8 cellular contexts compared by ENCODE assay signal in the genomic region with DNA sequence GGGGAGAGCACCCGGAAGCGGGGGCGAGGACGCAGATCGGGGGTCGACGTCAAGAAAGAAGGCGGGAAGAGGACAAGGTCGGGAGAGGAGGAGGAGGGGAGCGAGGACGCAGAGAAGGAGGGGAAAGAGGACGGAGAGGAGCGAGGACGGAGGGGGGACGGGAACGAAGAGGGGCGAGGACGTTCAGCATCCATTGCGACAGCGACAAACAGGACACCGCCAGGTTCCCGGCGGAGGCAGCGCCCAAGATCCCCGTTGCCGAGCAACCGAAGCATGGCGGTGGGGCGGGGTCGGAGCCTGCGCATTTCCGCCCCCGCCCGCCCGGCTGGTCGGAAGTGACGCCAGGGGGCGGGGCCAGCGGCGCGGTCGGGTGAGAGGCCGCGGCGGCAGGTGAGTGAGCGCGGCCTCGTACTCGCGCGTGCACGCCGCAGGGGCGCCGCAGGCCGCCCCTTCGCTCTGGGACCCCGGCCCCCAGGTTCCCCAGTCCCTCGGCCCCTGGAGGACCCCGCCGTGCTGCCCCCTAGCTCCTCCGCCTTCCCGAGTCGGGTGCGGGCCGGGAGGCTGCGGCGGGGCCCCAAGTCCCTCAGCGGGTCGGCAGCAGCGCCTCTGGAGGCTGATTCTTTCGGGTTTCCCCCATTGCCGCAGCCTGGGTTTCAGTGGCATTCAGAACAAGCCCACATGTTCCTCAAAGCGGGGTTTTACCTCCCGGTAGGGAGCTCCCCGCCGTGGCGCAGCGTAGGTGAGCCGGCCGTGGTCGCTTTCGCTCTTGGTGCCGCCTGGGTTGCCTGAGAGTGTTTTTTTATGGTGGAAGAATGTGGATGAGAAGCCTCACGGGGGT. TPM values are rescaled to one million over a fixed set of nuclear protein-coding genes. Genes with fewer than 3 reads are reported as not detected.
DNase-seq lines count a peak whose midpoint lies in the region; ATAC-seq and TF ChIP-seq lines count a peak whose summit lies in the region.

A gene with protein sequence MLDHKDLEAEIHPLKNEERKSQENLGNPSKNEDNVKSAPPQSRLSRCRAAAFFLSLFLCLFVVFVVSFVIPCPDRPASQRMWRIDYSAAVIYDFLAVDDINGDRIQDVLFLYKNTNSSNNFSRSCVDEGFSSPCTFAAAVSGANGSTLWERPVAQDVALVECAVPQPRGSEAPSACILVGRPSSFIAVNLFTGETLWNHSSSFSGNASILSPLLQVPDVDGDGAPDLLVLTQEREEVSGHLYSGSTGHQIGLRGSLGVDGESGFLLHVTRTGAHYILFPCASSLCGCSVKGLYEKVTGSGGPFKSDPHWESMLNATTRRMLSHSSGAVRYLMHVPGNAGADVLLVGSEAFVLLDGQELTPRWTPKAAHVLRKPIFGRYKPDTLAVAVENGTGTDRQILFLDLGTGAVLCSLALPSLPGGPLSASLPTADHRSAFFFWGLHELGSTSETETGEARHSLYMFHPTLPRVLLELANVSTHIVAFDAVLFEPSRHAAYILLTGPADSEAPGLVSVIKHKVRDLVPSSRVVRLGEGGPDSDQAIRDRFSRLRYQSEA (plus strand): TSS at position 354 of the 838 bp plus-strand sequence. CDS start 19,593 bp downstream, outside the sequence.

- H3K27me3 ChIP-seq in mononuclear cell (ENCODE audit: insufficient read depth, low read length): no peaks in the 10 kb centered on the region

- peak within 1 kb of the TSS; percentile 73 for H3K4me2 ChIP-seq in OCI-LY7 (ENCODE audit: low read length)

- peaks cover 4% of the 10 kb centered on the region; the same call in 1 of the 2 replicates for H3K79me2 ChIP-seq in OCI-LY7 (ENCODE audit: insufficient read depth, low read depth, low read length)

- peak; percentile 88 for ATAC-seq in GM21529 (IDR thresholded peaks at IDR 0.05; ENCODE audit: unreplicated experiment)

- peak within 1 kb of the TSS; percentile 96 to 98 (median 96) for H3K4me3 Mint-ChIP-seq in IgD-negative memory B cell

- no peaks in the 10 kb centered on the region for H3K9me2 ChIP-seq in OCI-LY7 (ENCODE audit: insufficient read depth, low read length)

- H3K4me3 ChIP-seq in OCI-LY7 (ENCODE audit: low read depth, low read length, poor library complexity, severe bottlenecking) (peak within 1 kb of the TSS; percentile 77), epithelial cell of esophagus (ENCODE audit: low read length) (peak within 1 kb of the TSS; percentile 93), mononuclear cell (ENCODE audit: low read length) (peak within 1 kb of the TSS; percentile 56)

- H3K27ac Mint-ChIP-seq in IgD-negative memory B cell: peak within 1 kb of the TSS; percentile 96 to 99 (median 98)

- peak; percentile 79 for TF ChIP-seq CTCF in OCI-LY7 (conservative IDR thresholded peaks at IDR 0.05; ENCODE audit: low read length)
- peak; percentile 39 for TF ChIP-seq CTCF in epithelial cell of esophagus (IDR thresholded peaks at IDR 0.05; ENCODE audit: insufficient read depth, low read depth, low read length, missing control alignments)

- H3K36me3 Mint-ChIP-seq in IgD-negative memory B cell: peaks cover under 1% of the 10 kb centered on the region

- peak within 1 kb of the TSS; percentile 82 for H3K27ac ChIP-seq in OCI-LY7 (ENCODE audit: low read depth, low read length, poor library complexity, severe bottlenecking)

- BruUV-seq in OCI-LY7 (replicated peaks; lab: Mats Ljungman, UMichigan): no TSS peak

- POLR2A ChIA-PET in OCI-LY7 (lab: Charles Lee): interaction anchor here (0.5 to 1.3 kb wide), 3 partner anchors 9 to 116 kb away, joined by 3 read pairs; no protein-coding TSS in a partner anchor

- peak within 1 kb of the TSS; percentile 47 for H2AFZ ChIP-seq in OCI-LY7 (ENCODE audit: low read length)

- H3K36me3 ChIP-seq in OCI-LY7 (ENCODE audit: insufficient read depth, low read length): no peaks in the 10 kb centered on the region

- intact Hi-C loops in OCI-LY7 (cut with micrococcal nuclease; ENCODE audit: unreplicated experiment): loop anchor here (2.0 kb wide), 1 partner anchor 118 kb away; a partner anchor contains a TSS

- H3K27me3 Mint-ChIP-seq in IgD-negative memory B cell: no peaks in the 10 kb centered on the region

- no peaks in the 10 kb centered on the region for H3K9me3 Mint-ChIP-seq in IgD-negative memory B cell

- H3K4me1 Mint-ChIP-seq in IgD-negative memory B cell: peaks cover 8 to 10% (median 9%) of the 10 kb centered on the region in 3 donors

- CTCF ChIA-PET in OCI-LY7 (lab: Charles Lee; ENCODE audit: unreplicated experiment): interaction anchor here (0.6 to 1.0 kb wide), 2 partner anchors 29 to 118 kb away, joined by 3 read pairs; a partner anchor contains a TSS

- DNase-seq in DMS153 treated with DMSO at 0.1 percent for 48 hours (lab: John Stamatoyannopoulos, UW; ENCODE audit: unreplicated experiment): peak; percentile 83
- DNase-seq in OCI-LY7 (ENCODE audit: low spot score): peak; percentile 97
- peak; percentile 97 for DNase-seq in activated T-cell treated with anti-CD3 and anti-CD28 coated beads for 1 hour (ENCODE audit: low read depth)
- DNase-seq in epithelial cell of esophagus (ENCODE audit: low read depth): peak; percentile 93
- peak; percentile 87 to 89 for DNase-seq in stimulated activated CD8-positive, alpha-beta memory T cell treated with anti-CD3 and anti-CD28 coated beads, Interleukin-4, amount 100 ng/mL, for 1 hour (ENCODE audit: low read depth in 2 of 2, low spot score in 1 of 2)

- H3K4me1 ChIP-seq in OCI-LY7 (ENCODE audit: insufficient read depth, low read length, poor library complexity, severe bottlenecking): peaks cover 18% of the 10 kb centered on the region
- H3K4me1 ChIP-seq in mononuclear cell (ENCODE audit: insufficient read depth, low read length): peaks cover 25% of the 10 kb centered on the region

- H4K20me1 ChIP-seq in OCI-LY7 (ENCODE audit: insufficient read depth, low read length): no peaks in the 10 kb centered on the region

- no peaks in the 10 kb centered on the region for H3K9me3 ChIP-seq in OCI-LY7 (ENCODE audit: low read length)
- no peaks in the 10 kb centered on the region for H3K9me3 ChIP-seq in mononuclear cell (ENCODE audit: low read depth, low read length)

RNA-seq across cellular contexts. Expression of the gene that starts here (rescaled TPM):
- 31.5 TPM for polyA plus RNA-seq in IgD-negative memory B cell
- total RNA-seq in OCI-LY7 (2014; rRNA removed; shearing (Covaris generic)): 8.1 and 10.9 TPM in 2 replicates
- total RNA-seq in OCI-LY7 (2022): 26.8 and 30.1 TPM in 2 replicates
- total RNA-seq in mononuclear cell: 22.1 TPM

Comparison
In these comparisons a context has a peak if more than half of its experiments do, and no peak if none do; other contexts are left out.
1. Peak in every context shown above with its lines: DNase-seq, ATAC-seq, H3K4me3 ChIP-seq and H3K27ac ChIP-seq.